ENCODE assay signal across 20 cellular contexts in genomic region chr6:8710668-8711431, GRCh38.
DNase-seq lines count a peak whose midpoint lies in the region; ATAC-seq, FAIRE-seq and TF ChIP-seq lines count a peak whose summit lies in the region.
"Had no signal": no experiment of that assay in that cellular context is flagged by ENCODE, and none has a peak within 500 bp of the region (broad histone marks: within the 10 kb centered on the region; RNA-seq: fewer than 3 reads in every experiment).

No MANE protein-coding gene starts in this region.

- POLR2A ChIA-PET in A549 (lab: Yijun Ruan, JAX): interaction anchor here (0.6 kb wide), 1 partner anchor 1702 kb away, joined by 4 read pairs; no protein-coding TSS in a partner anchor
- POLR2A ChIA-PET in HEK293 (lab: Yijun Ruan, JAX): no interaction called here

- no peaks in the 10 kb centered on the region for H3K36me3 ChIP-seq in HEK293 (ENCODE audit: control insufficient read depth in 2 of 2, insufficient read depth in 1 of 2, low read length in 2 of 2)
- H3K36me3 ChIP-seq: BLaER1 treated with 17β-estradiol and CSF1 and Interleukin-3, amounts not matched to agents 10 nM and 100 nM had no signal

- ATAC-seq in A549 (no peak), HG02870 (IDR thresholded peaks at IDR 0.05; ENCODE audit: unreplicated experiment) (no peak)
- ATAC-seq: CD8-positive, alpha-beta T cell had no signal

- TF ChIP-seq CTCF in A549 (IDR thresholded peaks at IDR 0.05) (no peak), HEK293 (tag by site-specific recombination; IDR thresholded peaks at IDR 0.05) (no peak)

- FAIRE-seq in A549 (lab: Jason Lieb, UNC): no peak
- FAIRE-seq in islet of Langerhans (lab: Jason Lieb, UNC): peak; percentile 9
- FAIRE-seq: A204.1, D721Med, G401.6, GM12891, GM19239 had no signal

- DNase-seq in A549 (ENCODE audit: low read depth in 1 of 2, low spot score in 1 of 2) (no peak), globus pallidus (ENCODE audit: low spot score) (no peak)
- DNase-seq: 8988T; AML-193; Caco-2; Calu3; CD4-positive, alpha-beta T cell; CD8-positive, alpha-beta T cell; DMS79 treated with DMSO at 0.1 percent for 48 hours; GF-D8 had no signal

- 59% methylated on average over 5 of the region's 5 CpGs for WGBS in A549 (ENCODE audit: missing lambda C conversion rate)

- H3K9me3 ChIP-seq in A549: no peaks in the 10 kb centered on the region
- no peaks in the 10 kb centered on the region for H3K9me3 ChIP-seq in HEK293 (ENCODE audit: control insufficient read depth, insufficient read depth, low read depth, low read length)
- H3K9me3 ChIP-seq: BLaER1 treated with 17β-estradiol and CSF1 and Interleukin-3, amounts not matched to agents 10 nM and 100 nM; Caco-2 had no signal

- CTCF ChIA-PET in A549 (lab: Yijun Ruan, JAX): interaction anchor here (1.2 to 1.8 kb wide), 3 partner anchors 24 to 1719 kb away, joined by 3 to 11 read pairs (median 3); no protein-coding TSS in a partner anchor
- CTCF ChIA-PET in HEK293 (lab: Yijun Ruan, JAX): interaction anchor here (0.6 to 1.5 kb wide), 7 partner anchors 102 to 1719 kb away, joined by 3 to 5 read pairs (median 4); no protein-coding TSS in a partner anchor

- H3K4me2 ChIP-seq in A549: no peak overlapping the region
- H3K4me2 ChIP-seq: BLaER1 treated with 17β-estradiol and CSF1 and Interleukin-3, amounts not matched to agents 10 nM and 100 nM had no signal

- TF ChIP-seq RAD21 in A549 (conservative IDR thresholded peaks at IDR 0.05 in 1 of 2, IDR thresholded peaks at IDR 0.05 in 1 of 2): no peak

- no peaks in the 10 kb centered on the region for H3K4me1 ChIP-seq in A549
- peaks cover 3% of the 10 kb centered on the region; the same call in 1 of the 2 replicates for H3K4me1 ChIP-seq in HEK293 (ENCODE audit: control insufficient read depth, insufficient read depth, low read length)
- H3K4me1 ChIP-seq: BLaER1 treated with 17β-estradiol and CSF1 and Interleukin-3, amounts not matched to agents 10 nM and 100 nM; Caco-2 had no signal

- no peak for TF ChIP-seq POLR2A in A549 (IDR thresholded peaks at IDR 0.05; ENCODE audit: low read length)

- no peak overlapping the region for H3K27ac ChIP-seq in A549
- H3K27ac ChIP-seq in HEK293 (ENCODE audit: extremely low read depth, low read depth, low read length): no peak overlapping the region
- H3K27ac ChIP-seq: BLaER1 treated with 17β-estradiol and CSF1 and Interleukin-3, amounts not matched to agents 10 nM and 100 nM; C4-2B had no signal

- no peak for TF ChIP-seq EP300 in A549 (IDR thresholded peaks at IDR 0.05)

- H3K4me3 ChIP-seq in A549 (no peak overlapping the region), HEK293 (ENCODE audit: low read depth, low read length) (no peak overlapping the region)
- H3K4me3 ChIP-seq: BLaER1 treated with 17β-estradiol and CSF1 and Interleukin-3, amounts not matched to agents 10 nM and 100 nM had no signal

TF ChIP-seq in A549, 52 proteins besides CTCF, POLR2A, EP300 and RAD21:
- TF ChIP-seq HMGXB4 (CRISPR knock-in tag; IDR thresholded peaks at IDR 0.05; ENCODE audit: borderline replicate concordance) (no peak), POLR2AphosphoS2 (conservative IDR thresholded peaks at IDR 0.05; ENCODE audit: low read length) (no peak), ZC3H11A (IDR thresholded peaks at IDR 0.05) (peak; percentile 14; the same call in 1 of the 2 replicates), RCOR1 (IDR thresholded peaks at IDR 0.05; ENCODE audit: low read depth, low read length) (no peak)
TF ChIP-seq in A549: peak in this region for 1.

TF ChIP-seq in HEK293, 187 proteins besides CTCF, POLR2A, EP300 and RAD21 (continues in another document):
- TF ChIP-seq ZNF510 (tag by site-specific recombination; IDR thresholded peaks at IDR 0.05; ENCODE audit: insufficient replicate concordance): peak; percentile 63
- peak; percentile 87 for TF ChIP-seq ZNF426 (tag by site-specific recombination; IDR thresholded peaks at IDR 0.05)
- TF ChIP-seq ZNF555 (tag by site-specific recombination; conservative IDR thresholded peaks at IDR 0.05): peak; percentile 84
- no peak for TF ChIP-seq ZNF76 (tag by site-specific recombination; IDR thresholded peaks at IDR 0.05; ENCODE audit: borderline replicate concordance, low read depth)
- TF ChIP-seq, protein P1, sequence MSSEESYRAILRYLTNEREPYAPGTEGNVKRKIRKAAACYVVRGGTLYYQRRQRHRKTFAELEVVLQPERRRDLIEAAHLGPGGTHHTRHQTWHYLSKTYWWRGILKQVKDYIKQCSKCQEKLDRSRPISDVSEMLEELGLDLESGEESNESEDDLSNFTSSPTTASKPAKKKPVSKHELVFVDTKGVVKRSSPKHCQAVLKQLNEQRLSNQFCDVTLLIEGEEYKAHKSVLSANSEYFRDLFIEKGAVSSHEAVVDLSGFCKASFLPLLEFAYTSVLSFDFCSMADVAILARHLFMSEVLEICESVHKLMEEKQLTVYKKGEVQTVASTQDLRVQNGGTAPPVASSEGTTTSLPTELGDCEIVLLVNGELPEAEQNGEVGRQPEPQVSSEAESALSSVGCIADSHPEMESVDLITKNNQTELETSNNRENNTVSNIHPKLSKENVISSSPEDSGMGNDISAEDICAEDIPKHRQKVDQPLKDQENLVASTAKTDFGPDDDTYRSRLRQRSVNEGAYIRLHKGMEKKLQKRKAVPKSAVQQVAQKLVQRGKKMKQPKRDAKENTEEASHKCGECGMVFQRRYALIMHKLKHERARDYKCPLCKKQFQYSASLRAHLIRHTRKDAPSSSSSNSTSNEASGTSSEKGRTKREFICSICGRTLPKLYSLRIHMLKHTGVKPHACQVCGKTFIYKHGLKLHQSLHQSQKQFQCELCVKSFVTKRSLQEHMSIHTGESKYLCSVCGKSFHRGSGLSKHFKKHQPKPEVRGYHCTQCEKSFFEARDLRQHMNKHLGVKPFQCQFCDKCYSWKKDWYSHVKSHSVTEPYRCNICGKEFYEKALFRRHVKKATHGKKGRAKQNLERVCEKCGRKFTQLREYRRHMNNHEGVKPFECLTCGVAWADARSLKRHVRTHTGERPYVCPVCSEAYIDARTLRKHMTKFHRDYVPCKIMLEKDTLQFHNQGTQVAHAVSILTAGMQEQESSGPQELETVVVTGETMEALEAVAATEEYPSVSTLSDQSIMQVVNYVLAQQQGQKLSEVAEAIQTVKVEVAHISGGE (tag by site-specific recombination; conservative IDR thresholded peaks at IDR 0.05; ENCODE audit: low read depth): peak; percentile 54; the same call in 1 of the 2 replicates
- no peak for TF ChIP-seq ZNF423 (tag by site-specific recombination; IDR thresholded peaks at IDR 0.05)
- TF ChIP-seq ZFHX2 (tag by site-specific recombination; conservative IDR thresholded peaks at IDR 0.05): no peak
- TF ChIP-seq ZNF211 (tag by site-specific recombination; IDR thresholded peaks at IDR 0.05; ENCODE audit: low read depth): no peak
- TF ChIP-seq ZNF10 (tag by site-specific recombination; IDR thresholded peaks at IDR 0.05): peak; percentile 97
- no peak for TF ChIP-seq ZNF214 (tag by site-specific recombination; IDR thresholded peaks at IDR 0.05; ENCODE audit: borderline replicate concordance)
- TF ChIP-seq ZNF133 (tag by site-specific recombination; IDR thresholded peaks at IDR 0.05): no peak
- TF ChIP-seq ZNF140 (tag by site-specific recombination; IDR thresholded peaks at IDR 0.05): peak; percentile 56; the same call in 1 of the 2 replicates
- TF ChIP-seq, protein P2, sequence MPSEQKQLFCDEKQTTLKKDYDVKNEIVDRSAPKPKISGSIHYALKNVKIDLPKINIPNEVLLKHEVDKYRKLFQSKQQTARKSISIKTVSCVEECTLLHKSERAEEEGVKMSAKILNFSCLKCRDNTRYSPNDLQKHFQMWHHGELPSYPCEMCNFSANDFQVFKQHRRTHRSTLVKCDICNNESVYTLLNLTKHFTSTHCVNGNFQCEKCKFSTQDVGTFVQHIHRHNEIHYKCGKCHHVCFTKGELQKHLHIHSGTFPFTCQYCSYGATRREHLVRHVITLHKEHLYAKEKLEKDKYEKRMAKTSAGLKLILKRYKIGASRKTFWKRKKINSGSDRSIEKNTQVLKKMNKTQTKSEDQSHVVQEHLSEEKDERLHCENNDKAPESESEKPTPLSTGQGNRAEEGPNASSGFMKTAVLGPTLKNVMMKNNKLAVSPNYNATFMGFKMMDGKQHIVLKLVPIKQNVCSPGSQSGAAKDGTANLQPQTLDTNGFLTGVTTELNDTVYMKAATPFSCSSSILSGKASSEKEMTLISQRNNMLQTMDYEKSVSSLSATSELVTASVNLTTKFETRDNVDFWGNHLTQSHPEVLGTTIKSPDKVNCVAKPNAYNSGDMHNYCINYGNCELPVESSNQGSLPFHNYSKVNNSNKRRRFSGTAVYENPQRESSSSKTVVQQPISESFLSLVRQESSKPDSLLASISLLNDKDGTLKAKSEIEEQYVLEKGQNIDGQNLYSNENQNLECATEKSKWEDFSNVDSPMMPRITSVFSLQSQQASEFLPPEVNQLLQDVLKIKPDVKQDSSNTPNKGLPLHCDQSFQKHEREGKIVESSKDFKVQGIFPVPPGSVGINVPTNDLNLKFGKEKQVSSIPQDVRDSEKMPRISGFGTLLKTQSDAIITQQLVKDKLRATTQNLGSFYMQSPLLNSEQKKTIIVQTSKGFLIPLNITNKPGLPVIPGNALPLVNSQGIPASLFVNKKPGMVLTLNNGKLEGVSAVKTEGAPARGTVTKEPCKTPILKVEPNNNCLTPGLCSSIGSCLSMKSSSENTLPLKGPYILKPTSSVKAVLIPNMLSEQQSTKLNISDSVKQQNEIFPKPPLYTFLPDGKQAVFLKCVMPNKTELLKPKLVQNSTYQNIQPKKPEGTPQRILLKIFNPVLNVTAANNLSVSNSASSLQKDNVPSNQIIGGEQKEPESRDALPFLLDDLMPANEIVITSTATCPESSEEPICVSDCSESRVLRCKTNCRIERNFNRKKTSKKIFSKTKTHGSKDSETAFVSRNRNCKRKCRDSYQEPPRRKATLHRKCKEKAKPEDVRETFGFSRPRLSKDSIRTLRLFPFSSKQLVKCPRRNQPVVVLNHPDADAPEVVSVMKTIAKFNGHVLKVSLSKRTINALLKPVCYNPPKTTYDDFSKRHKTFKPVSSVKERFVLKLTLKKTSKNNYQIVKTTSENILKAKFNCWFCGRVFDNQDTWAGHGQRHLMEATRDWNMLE (tag by site-specific recombination; conservative IDR thresholded peaks at IDR 0.05; ENCODE audit: low read depth): peak; percentile 79
- peak; percentile 38; the same call in 1 of the 2 replicates for TF ChIP-seq ZNF433 (tag by site-specific recombination; IDR thresholded peaks at IDR 0.05; ENCODE audit: low read depth)
- TF ChIP-seq ZNF341 (tag by site-specific recombination; IDR thresholded peaks at IDR 0.05; ENCODE audit: low read depth): 0 out of 2 replicates have a peak, but pooled peaks have one; percentile 24

Comparison
In these comparisons a context has a peak if more than half of its experiments do, and no peak if none do; other contexts are left out.
1. Of the 5 proteins assayed by ChIP-seq in both HEK293 and A549: peak only in HEK293: REST; only in A549: none; in both: none; in neither: 4.